15 cellular contexts compared by ENCODE assay signal in the genomic region with DNA sequence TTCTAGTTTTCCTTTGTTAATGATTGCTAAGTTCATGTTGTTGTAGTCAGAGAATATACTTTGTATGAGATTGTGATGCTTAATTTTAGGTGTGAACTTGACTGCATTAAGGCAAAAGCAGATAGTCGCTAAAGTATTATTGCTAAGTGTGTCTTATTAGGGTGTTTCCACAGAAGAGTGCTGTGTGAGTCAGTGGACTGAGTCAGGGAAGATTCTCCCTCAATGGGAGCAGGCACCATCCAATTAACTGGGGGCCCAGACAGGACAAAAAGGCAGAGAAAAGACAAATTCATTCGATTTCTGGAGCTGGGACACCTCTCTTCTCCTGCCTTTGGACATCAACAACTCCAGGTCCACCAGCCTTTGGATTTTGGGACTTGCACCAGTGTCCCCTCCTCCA. TPM values are rescaled to one million over a fixed set of nuclear protein-coding genes. Genes with fewer than 3 reads are reported as not detected.
DNase-seq lines count a peak whose midpoint lies in the region; ATAC-seq and TF ChIP-seq lines count a peak whose summit lies in the region.
"Had no signal": no experiment of that assay in that cellular context is flagged by ENCODE, and none has a peak within 500 bp of the region (broad histone marks: within the 10 kb centered on the region; RNA-seq: fewer than 3 reads in every experiment).

No MANE protein-coding gene starts in this region.

- no peak overlapping the region for H3K4me3 ChIP-seq in CD4-positive, CD25-positive, alpha-beta regulatory T cell (ENCODE audit: low read depth, low read length)
- H3K4me3 ChIP-seq in adipocyte (ENCODE audit: low read length) (no peak overlapping the region), gastroesophageal sphincter (no peak overlapping the region), vagina (no peak overlapping the region)
- H3K4me3 ChIP-seq: gastrocnemius medialis, right atrium auricular region, stomach had no signal

- no peak for TF ChIP-seq EP300 in gastroesophageal sphincter (IDR thresholded peaks at IDR 0.05)

- H3K4me3 Mint-ChIP-seq in CD4-positive, CD25-positive, alpha-beta regulatory T cell, result no peak overlapping the region
- no peak overlapping the region for H3K4me3 Mint-ChIP-seq in HFFc6

- DNase-seq in CD4-positive, CD25-positive, alpha-beta regulatory T cell, result no peak
- DNase-seq in HFFc6 (peak; percentile 30), adipocyte (ENCODE audit: low read depth) (peak; percentile 14), kidney tubule cell (ENCODE audit: low spot score) (peak; percentile 22), NCI-H146 (lab: John Stamatoyannopoulos, UW) (no peak), vagina (ENCODE audit: extremely low spot score in 2 of 2) (no peak)
- DNase-seq: Caco-2, dermis blood vessel endothelial cell, gastrocnemius medialis, KG1, NCI-H2081, stomach had no signal

- no peak for ATAC-seq in CD4-positive, CD25-positive, alpha-beta regulatory T cell (ENCODE audit: low read depth in 2 of 2)
- ATAC-seq in gastroesophageal sphincter, result no peak
- ATAC-seq: activated naive CD4-positive, alpha-beta T cell treated with anti-CD3 and anti-CD28 coated beads, Interleukin-2, amount 50 U/mL, for 72 hours; gastrocnemius medialis had no signal

- no peak for TF ChIP-seq POLR2A in gastroesophageal sphincter (IDR thresholded peaks at IDR 0.05)
- no peak for TF ChIP-seq POLR2A in vagina (IDR thresholded peaks at IDR 0.05)

- peaks cover 29% of the 10 kb centered on the region for H3K36me3 ChIP-seq in CD4-positive, CD25-positive, alpha-beta regulatory T cell (ENCODE audit: control insufficient read depth, insufficient read depth, low read length)
- H3K36me3 ChIP-seq in adipocyte (ENCODE audit: control insufficient read depth, insufficient read depth, low read length, severe bottlenecking) (peaks cover 18% of the 10 kb centered on the region), gastroesophageal sphincter (peaks cover 0 to 32% of the 10 kb centered on the region in 2 donors), vagina (peaks cover 0 to 10% of the 10 kb centered on the region in 2 donors)
- H3K36me3 ChIP-seq: gastrocnemius medialis had no signal

- peaks cover 31% of the 10 kb centered on the region for H3K36me3 Mint-ChIP-seq in CD4-positive, CD25-positive, alpha-beta regulatory T cell
- peaks cover 37% of the 10 kb centered on the region for H3K36me3 Mint-ChIP-seq in HFFc6 (ENCODE audit: low read depth)

- H3K27me3 Mint-ChIP-seq in CD4-positive, CD25-positive, alpha-beta regulatory T cell, result no peaks in the 10 kb centered on the region
- H3K27me3 Mint-ChIP-seq in HFFc6 (ENCODE audit: insufficient read depth), result 0 out of 2 replicates have a peak, but pooled peaks cover 2% of the 10 kb centered on the region

- no peak overlapping the region for H3K9ac ChIP-seq in adipocyte (ENCODE audit: low read length)

- intact Hi-C loops in vagina (cut with DNase I), result no loop called here

- H3K4me1 ChIP-seq in CD4-positive, CD25-positive, alpha-beta regulatory T cell (ENCODE audit: control insufficient read depth, insufficient read depth, low read length, poor library complexity, severe bottlenecking), result peaks cover 5% of the 10 kb centered on the region
- H3K4me1 ChIP-seq in adipocyte (ENCODE audit: control insufficient read depth, insufficient read depth, low read length) (peaks cover 13% of the 10 kb centered on the region), gastroesophageal sphincter (no peaks in the 10 kb centered on the region), vagina (no peaks in the 10 kb centered on the region)
- H3K4me1 ChIP-seq: Caco-2, right atrium auricular region, stomach had no signal

- H3K9me3 Mint-ChIP-seq in CD4-positive, CD25-positive, alpha-beta regulatory T cell, result no peaks in the 10 kb centered on the region
- H3K9me3 Mint-ChIP-seq in HFFc6, result no peaks in the 10 kb centered on the region
- H3K9me3 Mint-ChIP-seq: activated naive CD4-positive, alpha-beta T cell treated with anti-CD3 and anti-CD28 coated beads, Interleukin-2, amount 50 U/mL, for 72 hours had no signal

- peaks cover 34 to 38% (median 36%) of the 10 kb centered on the region in 4 donors for H3K4me1 Mint-ChIP-seq in CD4-positive, CD25-positive, alpha-beta regulatory T cell
- peaks cover 25% of the 10 kb centered on the region for H3K4me1 Mint-ChIP-seq in HFFc6 (ENCODE audit: low read depth)

- H3K27me3 ChIP-seq in CD4-positive, CD25-positive, alpha-beta regulatory T cell (ENCODE audit: control insufficient read depth, insufficient read depth, low read length), result no peaks in the 10 kb centered on the region
- H3K27me3 ChIP-seq in adipocyte (replicated peaks; ENCODE audit: control insufficient read depth, insufficient read depth, low read length), result no peaks in the 10 kb centered on the region
- H3K27me3 ChIP-seq in gastroesophageal sphincter, result no peaks in the 10 kb centered on the region
- H3K27me3 ChIP-seq in vagina, result no peaks in the 10 kb centered on the region
- H3K27me3 ChIP-seq: gastrocnemius medialis, right atrium auricular region, stomach had no signal

- WGBS in gastroesophageal sphincter (ENCODE audit: low coverage in 1 of 2), 2 donors, result 92 to 96% methylated on average over 2 of the region's 2 CpGs

- TF ChIP-seq CTCF in HFFc6 (IDR thresholded peaks at IDR 0.05) (no peak), gastroesophageal sphincter (IDR thresholded peaks at IDR 0.05) (no peak), vagina (IDR thresholded peaks at IDR 0.05) (no peak)

- no peak overlapping the region for H3K27ac ChIP-seq in CD4-positive, CD25-positive, alpha-beta regulatory T cell (ENCODE audit: insufficient read depth, low read length, poor library complexity, severe bottlenecking)
- no peak overlapping the region for H3K27ac ChIP-seq in gastroesophageal sphincter
- H3K27ac ChIP-seq in vagina, result no peak overlapping the region
- H3K27ac ChIP-seq: gastrocnemius medialis, right atrium auricular region, stomach had no signal

- H3K9me3 ChIP-seq in CD4-positive, CD25-positive, alpha-beta regulatory T cell (ENCODE audit: control insufficient read depth in 2 of 2, low read length in 2 of 2), result no peaks in the 10 kb centered on the region
- no peaks in the 10 kb centered on the region for H3K9me3 ChIP-seq in adipocyte (ENCODE audit: control insufficient read depth, low read length)
- no peaks in the 10 kb centered on the region for H3K9me3 ChIP-seq in gastroesophageal sphincter
- no peaks in the 10 kb centered on the region for H3K9me3 ChIP-seq in vagina
- H3K9me3 ChIP-seq: Caco-2, gastrocnemius medialis, right atrium auricular region, stomach had no signal

- H3K27ac Mint-ChIP-seq in CD4-positive, CD25-positive, alpha-beta regulatory T cell, result peak overlapping the region; percentile 19 to 95 (median 52)
- peak overlapping the region; percentile 50 for H3K27ac Mint-ChIP-seq in HFFc6

RNA-seq across cellular contexts. Expression of a gene that starts 48.5 kb away (rescaled TPM):
- 55.1 TPM for total RNA-seq in CD4-positive, CD25-positive, alpha-beta regulatory T cell
- 10 to 100 TPM in 2 of 4 donors, 1 to 10 TPM in 2; 9.4 to 12.1 (median 10.1) TPM for polyA plus RNA-seq in CD4-positive, CD25-positive, alpha-beta regulatory T cell
- 10 to 100 TPM; 23.1 to 29.5 (median 26.6) TPM for total RNA-seq in HFFc6 (2021; fragmentation: NEBNext Ultra II Directional; extraction: Animal tissue kit (Norgen Biotek cat#: 25700))
- total RNA-seq in gastroesophageal sphincter, result 10 to 100 TPM; 17.0 to 36.9 (median 21.6) TPM
- 38.5 TPM for total RNA-seq in vagina

Comparison
In these comparisons a context has a peak if more than half of its experiments do, and no peak if none do; other contexts are left out.
1. DNase-seq: peak in HFFc6 (single experiment), adipocyte (single experiment) and kidney tubule cell (single experiment); none in CD4-positive, CD25-positive, alpha-beta regulatory T cell (0 of 3), NCI-H146 (single experiment) and vagina (0 of 2).